In genomic region chr1:155952505-155952890, GRCh38 we compare ENCODE assay signal across 1 cellular context.
A peak's percentile ranks its signal among the peaks of the same experiment; 100 is the strongest.
TF ChIP-seq lines count a peak whose summit lies in the region.

No MANE protein-coding gene starts in this region.

TF ChIP-seq in GM12878, 131 proteins besides CTCF, POLR2A, EP300 and RAD21:
- TF ChIP-seq POLR2AphosphoS5 (IDR thresholded peaks at IDR 0.05; ENCODE audit: low read length) = 0 out of 2 replicates have a peak, but pooled peaks have one; percentile 1
- TF ChIP-seq NFIC (IDR thresholded peaks at IDR 0.05; ENCODE audit: low read depth, low read length) = no peak
